Comparison of ENCODE assay signal across 1 cellular context in genomic region chr3:128863560-128863959, GRCh38.
TF ChIP-seq lines count a peak whose summit lies in the region.

No MANE protein-coding gene starts in this region.

TF ChIP-seq in H1, 55 proteins besides CTCF, POLR2A, EP300 and RAD21:
- TF ChIP-seq CHD2 (IDR thresholded peaks at IDR 0.05; ENCODE audit: low read length) = no peak
- no peak for TF ChIP-seq SIX5 (IDR thresholded peaks at IDR 0.05; ENCODE audit: low read depth, low read length)
- no peak for TF ChIP-seq RBBP5 (IDR thresholded peaks at IDR 0.05; ENCODE audit: borderline replicate concordance, low read depth, low read length)
- no peak for TF ChIP-seq SIRT6 (IDR thresholded peaks at IDR 0.05; ENCODE audit: low read length)
- no peak for TF ChIP-seq ASH2L (IDR thresholded peaks at IDR 0.05; ENCODE audit: low read length)
- TF ChIP-seq SIN3A (conservative IDR thresholded peaks at IDR 0.05 in 1 of 2, IDR thresholded peaks at IDR 0.05 in 1 of 2; ENCODE audit: low read depth in 1 of 2, low read length in 2 of 2) = no peak
- TF ChIP-seq SP2 (IDR thresholded peaks at IDR 0.05; ENCODE audit: low read length) = no peak
- TF ChIP-seq TAF1 (IDR thresholded peaks at IDR 0.05; ENCODE audit: low read depth, low read length) = no peak
- no peak for TF ChIP-seq JUN (IDR thresholded peaks at IDR 0.05; ENCODE audit: low read depth, low read length)
- no peak for TF ChIP-seq HDAC6 (IDR thresholded peaks at IDR 0.05; ENCODE audit: low read depth, low read length)
- TF ChIP-seq CREB1 (IDR thresholded peaks at IDR 0.05) = no peak
- TF ChIP-seq CTBP2 (IDR thresholded peaks at IDR 0.05; ENCODE audit: borderline replicate concordance, insufficient read depth, insufficient read length, low read length) = no peak
- no peak for TF ChIP-seq CBX5 (IDR thresholded peaks at IDR 0.05; ENCODE audit: low read depth, low read length)
- TF ChIP-seq, protein P1, sequence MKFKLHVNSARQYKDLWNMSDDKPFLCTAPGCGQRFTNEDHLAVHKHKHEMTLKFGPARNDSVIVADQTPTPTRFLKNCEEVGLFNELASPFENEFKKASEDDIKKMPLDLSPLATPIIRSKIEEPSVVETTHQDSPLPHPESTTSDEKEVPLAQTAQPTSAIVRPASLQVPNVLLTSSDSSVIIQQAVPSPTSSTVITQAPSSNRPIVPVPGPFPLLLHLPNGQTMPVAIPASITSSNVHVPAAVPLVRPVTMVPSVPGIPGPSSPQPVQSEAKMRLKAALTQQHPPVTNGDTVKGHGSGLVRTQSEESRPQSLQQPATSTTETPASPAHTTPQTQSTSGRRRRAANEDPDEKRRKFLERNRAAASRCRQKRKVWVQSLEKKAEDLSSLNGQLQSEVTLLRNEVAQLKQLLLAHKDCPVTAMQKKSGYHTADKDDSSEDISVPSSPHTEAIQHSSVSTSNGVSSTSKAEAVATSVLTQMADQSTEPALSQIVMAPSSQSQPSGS (IDR thresholded peaks at IDR 0.05; ENCODE audit: low read length) = no peak
- TF ChIP-seq CEBPB (IDR thresholded peaks at IDR 0.05; ENCODE audit: low read depth, low read length) = no peak
- TF ChIP-seq TAF7 (optimal IDR thresholded peaks at IDR 0.05; ENCODE audit: borderline replicate concordance, low read depth, low read length) = no peak
- no peak for TF ChIP-seq TCF12 (IDR thresholded peaks at IDR 0.05; ENCODE audit: low read depth, low read length)
